Comparison of ENCODE assay signal across 8 cellular contexts in genomic region chr3:98763076-98763475, GRCh38. TPM values are rescaled to one million over a fixed set of nuclear protein-coding genes. Genes with fewer than 3 reads are reported as not detected.
DNase-seq lines count a peak whose midpoint lies in the region; ATAC-seq and TF ChIP-seq lines count a peak whose summit lies in the region.

Gene ST3GAL6 (plus strand): TSS chr3:98763340. CDS start chr3:98768441, 5,101 bp downstream.

- 0 out of 2 replicates have a peak, but pooled peaks cover 1% of the 10 kb centered on the region for H3K36me3 ChIP-seq in GM06990 (ENCODE audit: control insufficient read depth, insufficient read depth, low read length)

- TF ChIP-seq CTCF in GM06990 (IDR thresholded peaks at IDR 0.05; ENCODE audit: insufficient read depth, low read length, poor library complexity, severe bottlenecking) (no peak), dorsolateral prefrontal cortex (IDR thresholded peaks at IDR 0.05 in 54 of 56, conservative IDR thresholded peaks at IDR 0.05 in 2 of 56; ENCODE audit: low read depth in 1 of 56, partially characterized antibody in 56 of 56) (no peak)

- H3K27ac ChIP-seq in dorsolateral prefrontal cortex: peak within 1 kb of the TSS in 49 of 59 donors; percentile 2 to 75 (median 49)

- peak within 1 kb of the TSS; percentile 37 for H3K4me3 ChIP-seq in GM06990 (replicated peaks; ENCODE audit: low read depth, low read length)
- peak within 1 kb of the TSS in 43 of 59 donors; percentile 3 to 52 (median 24) for H3K4me3 ChIP-seq in dorsolateral prefrontal cortex

- intact Hi-C loops in dorsolateral prefrontal cortex (cut with DNase I): no loop called here

- ATAC-seq in HG03439 (IDR thresholded peaks at IDR 0.05; ENCODE audit: unreplicated experiment): no peak

- in situ Hi-C loops in KBM-7 (cut with MboI; ENCODE audit: low pct_unique_long_range_greater_than_20kb, low sequenced_read_pairs): no loop called here

- peak; percentile 56 for DNase-seq in GM06990 (ENCODE audit: extremely low read depth, insufficient read length)
- peak; percentile 86 for DNase-seq in KBM-7
- no peak for DNase-seq in dorsolateral prefrontal cortex
- no peak for DNase-seq in occipital lobe (lab: John Stamatoyannopoulos, UW)
- no peak for DNase-seq in activated gamma-delta T cell (lab: John Stamatoyannopoulos, UW)
- no peak for DNase-seq in stimulated activated CD4-positive, alpha-beta T cell treated with anti-CD3 and anti-CD28 coated beads, Interleukin-4, amount 100 ng/mL, for 4 hours
- no peak for DNase-seq in activated effector memory CD4-positive, alpha-beta T cell treated with anti-CD3 and anti-CD28 coated beads, Interleukin-2, amount 50 U/mL, for 16 hours

- H3K27me3 ChIP-seq in GM06990 (replicated peaks; ENCODE audit: control insufficient read depth, insufficient read depth, low read length): no peaks in the 10 kb centered on the region
- H3K27me3 ChIP-seq in dorsolateral prefrontal cortex: no peaks in the 10 kb centered on the region

RNA-seq across cellular contexts. Expression of gene ST3GAL6, which starts in this region (rescaled TPM):
- total RNA-seq in dorsolateral prefrontal cortex (10 to 100 TPM; 14.2 to 56.6 (median 29.9) TPM), occipital lobe (35.6 TPM)

Comparison
In these comparisons a context has a peak if more than half of its experiments do, and no peak if none do; other contexts are left out.
1. DNase-seq: peak in GM06990 (single experiment) and KBM-7 (single experiment); none in dorsolateral prefrontal cortex (0 of 10), occipital lobe (single experiment), activated gamma-delta T cell (single experiment), stimulated activated CD4-positive, alpha-beta T cell treated with anti-CD3 and anti-CD28 coated beads, Interleukin-4, amount 100 ng/mL, for 4 hours (0 of 2) and activated effector memory CD4-positive, alpha-beta T cell treated with anti-CD3 and anti-CD28 coated beads, Interleukin-2, amount 50 U/mL, for 16 hours (single experiment).